In genomic region chr1:196152086-196152485, GRCh38 we compare ENCODE assay signal across 1 cellular context.
TF ChIP-seq lines count a peak whose summit lies in the region.

No MANE protein-coding gene starts in this region.

TF ChIP-seq in WTC11, 78 proteins besides CTCF, POLR2A, EP300 and RAD21 (continued from another document):
- TF ChIP-seq AR (CRISPR knock-in tag; IDR thresholded peaks at IDR 0.05) (no peak), ZNF425 (CRISPR knock-in tag; conservative IDR thresholded peaks at IDR 0.05) (no peak), ETV6 (CRISPR knock-in tag; IDR thresholded peaks at IDR 0.05) (no peak), TEAD1 (CRISPR knock-in tag; IDR thresholded peaks at IDR 0.05) (no peak), TEAD4 (CRISPR knock-in tag; IDR thresholded peaks at IDR 0.05) (no peak)
